Comparison of ENCODE assay signal across 13 cellular contexts in the genomic region with DNA sequence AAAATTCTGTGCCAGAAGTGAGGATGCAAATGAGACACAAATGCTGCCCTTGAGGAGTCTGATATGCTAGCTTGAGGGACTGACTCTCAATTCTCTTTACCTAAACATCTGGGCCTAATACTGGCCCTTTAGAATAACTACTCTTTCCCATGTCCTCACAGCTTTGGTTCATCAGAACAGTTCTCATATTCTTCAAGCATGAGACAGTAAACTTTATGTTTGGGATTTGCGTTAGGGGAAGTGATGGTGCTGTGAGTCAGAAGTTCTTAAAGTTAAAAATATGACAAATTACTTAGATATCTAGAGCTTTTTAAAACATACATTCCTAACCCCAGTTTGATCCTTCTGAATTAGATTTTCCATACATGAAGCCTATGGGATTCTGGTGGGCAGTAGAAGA.
DNase-seq lines count a peak whose midpoint lies in the region; FAIRE-seq and TF ChIP-seq lines count a peak whose summit lies in the region.
"Had no signal": no experiment of that assay in that cellular context is flagged by ENCODE, and none has a peak within 500 bp of the region (broad histone marks: within the 10 kb centered on the region; RNA-seq: fewer than 3 reads in every experiment).

No MANE protein-coding gene starts in this region.

- no peak overlapping the region for H3K9ac ChIP-seq in Karpas-422 (ENCODE audit: low read length)

- no peaks in the 10 kb centered on the region for H3K79me2 ChIP-seq in Karpas-422 (ENCODE audit: low read length)

- H3K4me3 ChIP-seq in epithelial cell of esophagus (ENCODE audit: low read length) = no peak overlapping the region
- no peak overlapping the region for H3K4me3 ChIP-seq in Karpas-422 (ENCODE audit: low read length)

- DNase-seq in GM03348 (ENCODE audit: low spot score) (peak; percentile 20), RCC 7860 (ENCODE audit: low spot score) (peak; percentile 45), epithelial cell of esophagus (ENCODE audit: low read depth) (peak; percentile 83), renal cortical epithelial cell (ENCODE audit: low read depth) (peak; percentile 6), amygdala (lab: John Stamatoyannopoulos, UW) (no peak), GM10248 (ENCODE audit: extremely low spot score) (no peak), Karpas-422 (no peak)
- DNase-seq: activated CD4-positive, alpha-beta T cell treated with anti-CD3 and anti-CD28 coated beads for 1 hour; activated T-cell treated with anti-CD3 and anti-CD28 coated beads, Interleukin-2, amount 50 U/mL, for 4 hours; immature natural killer cell; NCI-H146; NCI-H774; substantia nigra had no signal

- no peaks in the 10 kb centered on the region for H3K36me3 ChIP-seq in Karpas-422 (ENCODE audit: insufficient read depth, low read length)

- no peaks in the 10 kb centered on the region for H4K20me1 ChIP-seq in Karpas-422 (ENCODE audit: insufficient read depth, low read depth, low read length)

- H3K27ac ChIP-seq in Karpas-422 (ENCODE audit: low read length) = no peak overlapping the region

- no peak overlapping the region for H3K4me2 ChIP-seq in Karpas-422 (ENCODE audit: low read depth, low read length, poor library complexity, severe bottlenecking)

- TF ChIP-seq CTCF in epithelial cell of esophagus (IDR thresholded peaks at IDR 0.05; ENCODE audit: insufficient read depth, low read depth, low read length, missing control alignments) = no peak
- no peak for TF ChIP-seq CTCF in GM10248 (IDR thresholded peaks at IDR 0.05; ENCODE audit: control extremely low read depth, extremely low read depth, low read depth, missing control alignments)

- CTCF ChIA-PET in GM10248 (lab: Yijun Ruan, JAX) = interaction anchor here (0.9 to 1.9 kb wide), 3 partner anchors 15 to 37 kb away, joined by 3 to 4 read pairs (median 4); no protein-coding TSS in a partner anchor

- no peak for FAIRE-seq in RCC 7860 (lab: Jason Lieb, UNC)

- no peaks in the 10 kb centered on the region for H3K27me3 ChIP-seq in Karpas-422 (ENCODE audit: low read length)

- no peaks in the 10 kb centered on the region for H3K9me2 ChIP-seq in Karpas-422 (replicated peaks; ENCODE audit: insufficient read depth, low read length)

- no peaks in the 10 kb centered on the region for H3K4me1 ChIP-seq in Karpas-422 (ENCODE audit: low read length)

- H2AFZ ChIP-seq in Karpas-422 (ENCODE audit: low read length) = no peak overlapping the region

- no peaks in the 10 kb centered on the region for H3K9me3 ChIP-seq in Karpas-422 (ENCODE audit: low read length)

- POLR2A ChIA-PET in GM10248 (lab: Yijun Ruan, JAX) = no interaction called here

Comparison
In these comparisons a context has a peak if more than half of its experiments do, and no peak if none do; other contexts are left out.
1. DNase-seq: peak in GM03348 (single experiment), RCC 7860 (single experiment), epithelial cell of esophagus (single experiment) and renal cortical epithelial cell (single experiment); none in amygdala (0 of 56), GM10248 (single experiment) and Karpas-422 (single experiment).